In genomic region chr7:91046322-91047088, GRCh38 we compare ENCODE assay signal across 13 cellular contexts.
DNase-seq lines count a peak whose midpoint lies in the region; ATAC-seq, FAIRE-seq and TF ChIP-seq lines count a peak whose summit lies in the region.
"Had no signal": no experiment of that assay in that cellular context is flagged by ENCODE, and none has a peak within 500 bp of the region (broad histone marks: within the 10 kb centered on the region; RNA-seq: fewer than 3 reads in every experiment).

No MANE protein-coding gene starts in this region.

- no peaks in the 10 kb centered on the region for H3K27me3 ChIP-seq in adipocyte (replicated peaks; ENCODE audit: control insufficient read depth, insufficient read depth, low read length)

- TF ChIP-seq POLR2A in A549 (IDR thresholded peaks at IDR 0.05; ENCODE audit: low read length): no peak

- peaks cover 3% of the 10 kb centered on the region for H3K36me3 ChIP-seq in adipocyte (ENCODE audit: control insufficient read depth, insufficient read depth, low read length, severe bottlenecking)

- POLR2A ChIA-PET in A549 (lab: Yijun Ruan, JAX): no interaction called here

- H3K9me3 Mint-ChIP-seq in activated naive CD8-positive, alpha-beta T cell treated with anti-CD3 and anti-CD28 coated beads, Interleukin-2, amount 50 U/mL, for 24 hours: no peaks in the 10 kb centered on the region
- H3K9me3 Mint-ChIP-seq: activated T-helper 2 cell treated with anti-CD3 and anti-CD28 coated beads, Interferon-gamma antibody, Interleukin-2, Interleukin-4, amounts not matched to agents 10 μg/mL and 5 μg/mL and 100 μg/mL, durations not matched to agents 14 hours and 24 hours and 36 hours; T-helper 2 cell treated with Interferon-gamma antibody and Interleukin-4, amounts not matched to agents 5 μg/mL and 100 μg/mL, for 36 hours had no signal

- 0 out of 5 replicates have a peak, but pooled peaks of 1 of the 2 experiments have one; percentile 22 for TF ChIP-seq RAD21 in A549 (conservative IDR thresholded peaks at IDR 0.05 in 1 of 2, IDR thresholded peaks at IDR 0.05 in 1 of 2)

- H3K9me3 ChIP-seq in A549 (no peaks in the 10 kb centered on the region), adipocyte (ENCODE audit: control insufficient read depth, low read length) (no peaks in the 10 kb centered on the region)

- no peak overlapping the region for H3K27ac ChIP-seq in A549
- H3K27ac ChIP-seq: epithelial cell of prostate had no signal

- no peak for ATAC-seq in A549
- ATAC-seq in GM18909 (IDR thresholded peaks at IDR 0.05; ENCODE audit: poor library complexity, unreplicated experiment): no peak
- ATAC-seq in activated naive CD8-positive, alpha-beta T cell treated with anti-CD3 and anti-CD28 coated beads, Interleukin-2, amount 50 U/mL, for 24 hours: no peak
- ATAC-seq in HG03342 (IDR thresholded peaks at IDR 0.05; ENCODE audit: unreplicated experiment): no peak
- ATAC-seq in GM19463 (IDR thresholded peaks at IDR 0.05; ENCODE audit: unreplicated experiment): no peak

- no peak overlapping the region for H3K4me3 Mint-ChIP-seq in activated naive CD8-positive, alpha-beta T cell treated with anti-CD3 and anti-CD28 coated beads, Interleukin-2, amount 50 U/mL, for 24 hours
- H3K4me3 Mint-ChIP-seq: T-helper 2 cell treated with Interferon-gamma antibody and Interleukin-4, amounts not matched to agents 5 μg/mL and 100 μg/mL, for 36 hours had no signal

- H3K27ac Mint-ChIP-seq in activated naive CD8-positive, alpha-beta T cell treated with anti-CD3 and anti-CD28 coated beads, Interleukin-2, amount 50 U/mL, for 24 hours: no peak overlapping the region
- H3K27ac Mint-ChIP-seq: activated T-helper 2 cell treated with anti-CD3 and anti-CD28 coated beads, Interferon-gamma antibody, Interleukin-2, Interleukin-4, amounts not matched to agents 10 μg/mL and 5 μg/mL and 100 μg/mL, durations not matched to agents 14 hours and 24 hours and 36 hours; T-helper 2 cell treated with Interferon-gamma antibody and Interleukin-4, amounts not matched to agents 5 μg/mL and 100 μg/mL, for 36 hours had no signal

- H3K4me1 Mint-ChIP-seq in activated naive CD8-positive, alpha-beta T cell treated with anti-CD3 and anti-CD28 coated beads, Interleukin-2, amount 50 U/mL, for 24 hours: peaks cover 7% of the 10 kb centered on the region

- H3K4me3 ChIP-seq in A549: no peak overlapping the region
- peak overlapping the region; percentile 16 for H3K4me3 ChIP-seq in adipocyte (ENCODE audit: low read length)

- DNase-seq in A549 (ENCODE audit: low read depth in 1 of 2, low spot score in 1 of 2) (no peak), adipocyte (ENCODE audit: low read depth) (peak; percentile 41), kidney tubule cell (ENCODE audit: low spot score) (peak; percentile 9)
- no peak for DNase-seq in activated naive CD8-positive, alpha-beta T cell treated with anti-CD3 and anti-CD28 coated beads, Interleukin-2, amount 50 U/mL, for 24 hours
- DNase-seq: DMS79 treated with DMSO at 0.1 percent for 48 hours, NCI-H2029 had no signal

- WGBS in A549 (ENCODE audit: missing lambda C conversion rate): 46% methylated on average over 2 of the region's 2 CpGs

- no peak overlapping the region for H3K4me2 ChIP-seq in A549

- FAIRE-seq in A549 (lab: Jason Lieb, UNC): no peak

- H3K4me1 ChIP-seq in A549 (no peaks in the 10 kb centered on the region), adipocyte (ENCODE audit: control insufficient read depth, insufficient read depth, low read length) (peaks cover 23% of the 10 kb centered on the region)

- peak overlapping the region; percentile 30 for H3K9ac ChIP-seq in adipocyte (ENCODE audit: low read length)

- TF ChIP-seq CTCF in A549 (IDR thresholded peaks at IDR 0.05) (peak; percentile 42), GM12873 (IDR thresholded peaks at IDR 0.05; ENCODE audit: insufficient read depth, low read depth, low read length, missing control alignments) (peak; percentile 12)

- H3K36me3 Mint-ChIP-seq in activated naive CD8-positive, alpha-beta T cell treated with anti-CD3 and anti-CD28 coated beads, Interleukin-2, amount 50 U/mL, for 24 hours (ENCODE audit: low read depth): no peaks in the 10 kb centered on the region

- CTCF ChIA-PET in A549 (lab: Yijun Ruan, JAX): no interaction called here

- no peaks in the 10 kb centered on the region for H3K27me3 Mint-ChIP-seq in activated naive CD8-positive, alpha-beta T cell treated with anti-CD3 and anti-CD28 coated beads, Interleukin-2, amount 50 U/mL, for 24 hours

- TF ChIP-seq EP300 in A549 (IDR thresholded peaks at IDR 0.05): no peak

TF ChIP-seq in A549, 52 proteins besides CTCF, POLR2A, EP300 and RAD21:
- no peak for TF ChIP-seq E2F6 (IDR thresholded peaks at IDR 0.05; ENCODE audit: borderline replicate concordance, low read depth)
- TF ChIP-seq ZNF302 (CRISPR knock-in tag; IDR thresholded peaks at IDR 0.05): no peak
- no peak for TF ChIP-seq JUNB (IDR thresholded peaks at IDR 0.05)
- TF ChIP-seq MAZ (IDR thresholded peaks at IDR 0.05; ENCODE audit: borderline replicate concordance, low read depth, low read length): no peak
- TF ChIP-seq KDM1A (IDR thresholded peaks at IDR 0.05; ENCODE audit: low read depth): no peak
- TF ChIP-seq SMC3 (IDR thresholded peaks at IDR 0.05): 0 out of 3 replicates have a peak, but pooled peaks have one; percentile 14
- TF ChIP-seq, protein P1, sequence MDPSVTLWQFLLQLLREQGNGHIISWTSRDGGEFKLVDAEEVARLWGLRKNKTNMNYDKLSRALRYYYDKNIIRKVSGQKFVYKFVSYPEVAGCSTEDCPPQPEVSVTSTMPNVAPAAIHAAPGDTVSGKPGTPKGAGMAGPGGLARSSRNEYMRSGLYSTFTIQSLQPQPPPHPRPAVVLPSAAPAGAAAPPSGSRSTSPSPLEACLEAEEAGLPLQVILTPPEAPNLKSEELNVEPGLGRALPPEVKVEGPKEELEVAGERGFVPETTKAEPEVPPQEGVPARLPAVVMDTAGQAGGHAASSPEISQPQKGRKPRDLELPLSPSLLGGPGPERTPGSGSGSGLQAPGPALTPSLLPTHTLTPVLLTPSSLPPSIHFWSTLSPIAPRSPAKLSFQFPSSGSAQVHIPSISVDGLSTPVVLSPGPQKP (IDR thresholded peaks at IDR 0.05; ENCODE audit: low read depth, low read length): no peak
- TF ChIP-seq ZC3H11A (IDR thresholded peaks at IDR 0.05): no peak

Comparison
In these comparisons a context has a peak if more than half of its experiments do, and no peak if none do; other contexts are left out.
1. DNase-seq: peak in adipocyte (single experiment) and kidney tubule cell (single experiment); none in A549 (0 of 2) and activated naive CD8-positive, alpha-beta T cell treated with anti-CD3 and anti-CD28 coated beads, Interleukin-2, amount 50 U/mL, for 24 hours (single experiment).